Comparison of ENCODE assay signal across 18 cellular contexts in genomic region chr4:19694829-19695228, GRCh38.
"Had no signal": no experiment of that assay in that cellular context is flagged by ENCODE, and none has a peak within 500 bp of the region (broad histone marks: within the 10 kb centered on the region; RNA-seq: fewer than 3 reads in every experiment).

No MANE protein-coding gene starts in this region.

- H3K9me3 ChIP-seq: right lobe of liver, transverse colon had no signal

- DNase-seq: activated B cell treated with CpG ODN at 0.5 μM for 24 hours; activated CD4-positive, alpha-beta T cell treated with anti-CD3 and anti-CD28 coated beads, Interleukin-2, amount 10 ng/mL, durations not matched to agents 7 days and 5 days; activated effector memory CD4-positive, alpha-beta T cell treated with Interleukin-2 at 50 U/mL for 16 hours; activated T-cell treated with anti-CD3 and anti-CD28 coated beads for 4 hours; amniotic stem cell; effector memory CD8-positive, alpha-beta T cell; glutamatergic neuron; left colon; right lobe of liver; spleen; stimulated activated CD4-positive, alpha-beta T cell treated with anti-CD3 and anti-CD28 coated beads, Interleukin-1b, Interleukin-23, amount 100 ng/mL, for 48 hours; stimulated activated naive B cell treated with anti-CD40 and anti-IgM and Interleukin-4, amounts not matched to agents 10 μg/mL and 1 μg/mL and 100 μg/mL, for 72 hours; T-helper 1 cell; transverse colon had no signal

- H3K36me3 ChIP-seq: right lobe of liver, spleen, transverse colon had no signal

- H3K36me3 Mint-ChIP-seq: activated naive CD4-positive, alpha-beta T cell treated with anti-CD3 and anti-CD28 coated beads, Interleukin-2, amount 50 U/mL, for 72 hours; brain; stimulated activated naive B cell treated with anti-CD40 and anti-IgM and Interleukin-4, amounts not matched to agents 10 μg/mL and 1 μg/mL and 100 μg/mL, for 72 hours had no signal

- H3K27me3 ChIP-seq: right lobe of liver, spleen, transverse colon had no signal

- H3K27ac ChIP-seq: right lobe of liver had no signal

- H3K4me3 Mint-ChIP-seq: activated B cell treated with CpG ODN at 0.5 μM for 24 hours; activated CD4-positive, alpha-beta T cell treated with anti-CD3 and anti-CD28 coated beads, Interleukin-2, amount 10 ng/mL, durations not matched to agents 7 days and 5 days; brain; dendritic cell treated with granulocyte-macrophage colony-stimulating factor and Interleukin-4, amounts not matched to agents 40 ng/mL and 50 ng/mL, for 4 days; effector memory CD8-positive, alpha-beta T cell; stimulated activated naive B cell treated with anti-CD40 and anti-IgM and Interleukin-4, amounts not matched to agents 10 μg/mL and 1 μg/mL and 100 μg/mL, for 72 hours had no signal

- H3K4me1 Mint-ChIP-seq: activated CD4-positive, alpha-beta T cell treated with anti-CD3 and anti-CD28 coated beads, Interleukin-2, amount 10 ng/mL, durations not matched to agents 7 days and 5 days; stimulated activated naive B cell treated with anti-CD40 and anti-IgM and Interleukin-4, amounts not matched to agents 10 μg/mL and 1 μg/mL and 100 μg/mL, for 72 hours had no signal

- H3K27ac Mint-ChIP-seq: activated CD4-positive, alpha-beta T cell treated with anti-CD3 and anti-CD28 coated beads, Interleukin-2, amount 10 ng/mL, durations not matched to agents 7 days and 5 days; activated naive CD4-positive, alpha-beta T cell treated with anti-CD3 and anti-CD28 coated beads, Interleukin-2, amount 50 U/mL, for 72 hours; dendritic cell treated with granulocyte-macrophage colony-stimulating factor and Interleukin-4, amounts not matched to agents 40 ng/mL and 50 ng/mL, for 4 days; effector memory CD8-positive, alpha-beta T cell; progenitor cell of endocrine pancreas; stimulated activated naive B cell treated with anti-CD40 and anti-IgM and Interleukin-4, amounts not matched to agents 10 μg/mL and 1 μg/mL and 100 μg/mL, for 72 hours had no signal

- H3K27me3 Mint-ChIP-seq: activated B cell treated with CpG ODN at 0.5 μM for 24 hours; activated CD4-positive, alpha-beta T cell treated with anti-CD3 and anti-CD28 coated beads, Interleukin-2, amount 10 ng/mL, durations not matched to agents 7 days and 5 days; brain; dendritic cell treated with granulocyte-macrophage colony-stimulating factor and Interleukin-4, amounts not matched to agents 40 ng/mL and 50 ng/mL, for 4 days; effector memory CD8-positive, alpha-beta T cell; progenitor cell of endocrine pancreas; stimulated activated naive B cell treated with anti-CD40 and anti-IgM and Interleukin-4, amounts not matched to agents 10 μg/mL and 1 μg/mL and 100 μg/mL, for 72 hours had no signal

- ATAC-seq: activated naive CD4-positive, alpha-beta T cell treated with anti-CD3 and anti-CD28 coated beads, Interleukin-2, amount 50 U/mL, for 72 hours; effector memory CD8-positive, alpha-beta T cell; left colon; stimulated activated naive B cell treated with anti-CD40 and anti-IgM and Interleukin-4, amounts not matched to agents 10 μg/mL and 1 μg/mL and 100 μg/mL, for 72 hours had no signal

- H3K4me1 ChIP-seq: right lobe of liver had no signal

- H3K4me3 ChIP-seq: right lobe of liver, spleen, transverse colon had no signal
